ENCODE assay signal across 10 cellular contexts in the genomic region with DNA sequence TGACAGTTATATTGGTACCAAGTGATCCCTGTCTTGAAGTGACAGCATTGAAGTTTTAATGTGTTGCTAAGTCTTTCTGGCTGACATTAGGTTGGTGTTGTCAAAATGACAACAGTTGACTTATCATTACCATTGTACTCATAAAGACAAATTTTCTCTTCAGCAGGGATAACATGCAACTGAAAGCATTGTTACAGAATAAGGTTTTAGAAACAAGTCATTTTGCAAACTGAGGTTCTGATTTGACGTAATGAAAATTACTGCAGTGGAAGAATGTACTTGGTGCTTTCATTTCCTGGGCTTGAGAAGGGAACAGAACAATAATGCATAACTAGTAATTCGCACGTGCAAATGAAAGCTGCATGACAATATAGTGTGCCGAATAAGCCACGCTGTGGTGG.
"Had no signal": no experiment of that assay in that cellular context is flagged by ENCODE, and none has a peak within 500 bp of the region (broad histone marks: within the 10 kb centered on the region; RNA-seq: fewer than 3 reads in every experiment).

No MANE protein-coding gene starts in this region.

- H3K9me3 ChIP-seq: left lung, uterus had no signal

- H3K36me3 Mint-ChIP-seq: activated naive CD4-positive, alpha-beta T cell treated with anti-CD3 and anti-CD28 coated beads, Interleukin-2, amount 50 U/mL, for 24 hours had no signal

- DNase-seq: activated CD4-positive, CD25-positive, alpha-beta regulatory T cell treated with anti-CD3 and anti-CD28 coated beads, Interleukin-2, amount 50 U/mL, for 72 hours; activated effector memory CD4-positive, alpha-beta T cell treated with Interleukin-2 at 50 U/mL for 16 hours; brain microvascular endothelial cell; left lung; stimulated activated CD4-positive, alpha-beta T cell treated with anti-CD3 and anti-CD28 coated beads, Interleukin-4, amount 100 ng/mL, for 1 hour; stimulated activated CD8-positive, alpha-beta memory T cell treated with anti-CD3 and anti-CD28 coated beads, Interleukin-4, amount 100 ng/mL, for 48 hours; uterus had no signal

- H3K27ac ChIP-seq: brain microvascular endothelial cell, left lung, uterus had no signal

- H3K27ac Mint-ChIP-seq: activated naive CD4-positive, alpha-beta T cell treated with anti-CD3 and anti-CD28 coated beads, Interleukin-2, amount 50 U/mL, for 24 hours; nephron; T-helper 2 cell treated with Interferon-gamma antibody and Interleukin-4, amounts not matched to agents 5 μg/mL and 100 μg/mL, for 36 hours had no signal

- H3K4me3 Mint-ChIP-seq: activated naive CD4-positive, alpha-beta T cell treated with anti-CD3 and anti-CD28 coated beads, Interleukin-2, amount 50 U/mL, for 24 hours; nephron; T-helper 2 cell treated with Interferon-gamma antibody and Interleukin-4, amounts not matched to agents 5 μg/mL and 100 μg/mL, for 36 hours had no signal

- H3K36me3 ChIP-seq: brain microvascular endothelial cell, left lung, uterus had no signal

- H3K4me3 ChIP-seq: left lung, uterus had no signal

- H3K4me1 Mint-ChIP-seq: activated naive CD4-positive, alpha-beta T cell treated with anti-CD3 and anti-CD28 coated beads, Interleukin-2, amount 50 U/mL, for 24 hours; nephron had no signal

- H3K27me3 ChIP-seq: brain microvascular endothelial cell, left lung, uterus had no signal

- H3K9me3 Mint-ChIP-seq: activated naive CD4-positive, alpha-beta T cell treated with anti-CD3 and anti-CD28 coated beads, Interleukin-2, amount 50 U/mL, for 24 hours; nephron; T-helper 2 cell treated with Interferon-gamma antibody and Interleukin-4, amounts not matched to agents 5 μg/mL and 100 μg/mL, for 36 hours had no signal

- H3K4me1 ChIP-seq: left lung, uterus had no signal
